In genomic region chr16:31451201-31451600, GRCh38 we compare ENCODE assay signal across 2 cellular contexts.
TF ChIP-seq lines count a peak whose summit lies in the region.

No MANE protein-coding gene starts in this region.

TF ChIP-seq in A549, 52 proteins besides CTCF, POLR2A, EP300 and RAD21:
- TF ChIP-seq POLR2AphosphoS2 (conservative IDR thresholded peaks at IDR 0.05; ENCODE audit: low read length) (no peak), HMGXB4 (CRISPR knock-in tag; IDR thresholded peaks at IDR 0.05; ENCODE audit: borderline replicate concordance) (no peak)

TF ChIP-seq in IMR-90, 13 proteins besides CTCF, POLR2A, EP300 and RAD21:
- TF ChIP-seq SMC3 (IDR thresholded peaks at IDR 0.05; ENCODE audit: low read depth, low read length) (no peak), NFE2L2 (IDR thresholded peaks at IDR 0.05; ENCODE audit: low read depth, low read length) (no peak), RCOR1 (IDR thresholded peaks at IDR 0.05; ENCODE audit: insufficient replicate concordance, low read length) (no peak), RFX5 (IDR thresholded peaks at IDR 0.05; ENCODE audit: low read depth, low read length) (no peak)
